1 cellular context compared by ENCODE assay signal in genomic region chr10:132132391-132132841, GRCh38.
TF ChIP-seq lines count a peak whose summit lies in the region.

No MANE protein-coding gene starts in this region.

TF ChIP-seq in SK-N-SH, 30 proteins besides CTCF, POLR2A, EP300 and RAD21 (continued from another document):
- no peak for TF ChIP-seq REST (IDR thresholded peaks at IDR 0.05; ENCODE audit: low read depth, low read length)
- no peak for TF ChIP-seq SMC3 (IDR thresholded peaks at IDR 0.05; ENCODE audit: low read depth, low read length)
- TF ChIP-seq ELF1 (IDR thresholded peaks at IDR 0.05): no peak
- no peak for TF ChIP-seq YY1 (IDR thresholded peaks at IDR 0.05; ENCODE audit: low read depth)
- no peak for TF ChIP-seq TEAD4 (IDR thresholded peaks at IDR 0.05; ENCODE audit: borderline replicate concordance, insufficient read depth)
- no peak for TF ChIP-seq EZH2phosphoT487 (IDR thresholded peaks at IDR 0.05; ENCODE audit: borderline replicate concordance, low read depth)
- no peak for TF ChIP-seq SIN3A (IDR thresholded peaks at IDR 0.05; ENCODE audit: borderline replicate concordance, low read depth, low read length)
- no peak for TF ChIP-seq GATA2 (CRISPR knock-in tag; IDR thresholded peaks at IDR 0.05)
- TF ChIP-seq FOXM1 (IDR thresholded peaks at IDR 0.05; ENCODE audit: low read depth): no peak
- TF ChIP-seq GABPA (IDR thresholded peaks at IDR 0.05; ENCODE audit: low read depth): no peak
